Comparison of ENCODE assay signal across 10 cellular contexts in genomic region chr22:50482107-50483074, GRCh38. TPM values are rescaled to one million over a fixed set of nuclear protein-coding genes. Genes with fewer than 3 reads are reported as not detected.
DNase-seq lines count a peak whose midpoint lies in the region; ATAC-seq, FAIRE-seq and TF ChIP-seq lines count a peak whose summit lies in the region.
"Had no signal": no experiment of that assay in that cellular context is flagged by ENCODE, and none has a peak within 500 bp of the region (broad histone marks: within the 10 kb centered on the region; RNA-seq: fewer than 3 reads in every experiment).

No MANE protein-coding gene starts in this region.

- peak in 2 of 4 donors; percentile 5 to 10 for ATAC-seq in pancreas

- H3F3A ChIP-seq in DOHH2 (ENCODE audit: control insufficient read depth, insufficient read depth) (no peaks in the 10 kb centered on the region), OCI-LY1 (ENCODE audit: insufficient read depth, low read length) (no peaks in the 10 kb centered on the region)

- no peak overlapping the region for H2AFZ ChIP-seq in OCI-LY1 (ENCODE audit: low read length)

- no peak for FAIRE-seq in pancreas (lab: Jason Lieb, UNC)

- H3K9me3 ChIP-seq in DOHH2 (ENCODE audit: control insufficient read depth, insufficient read depth, low read length): no peaks in the 10 kb centered on the region
- no peaks in the 10 kb centered on the region for H3K9me3 ChIP-seq in OCI-LY1 (ENCODE audit: low read length)
- no peaks in the 10 kb centered on the region for H3K9me3 ChIP-seq in pancreas
- H3K9me3 ChIP-seq: adrenal gland had no signal

- no peaks in the 10 kb centered on the region for H3K9me2 ChIP-seq in DOHH2 (replicated peaks; ENCODE audit: control insufficient read depth, low read length)
- no peaks in the 10 kb centered on the region for H3K9me2 ChIP-seq in OCI-LY1 (ENCODE audit: low read depth, low read length)

- WGBS in pancreas, 2 donors: 28% methylated on average over 35 of the region's 35 CpGs

- H3K36me3 ChIP-seq in DOHH2 (ENCODE audit: control insufficient read depth, low read length) (no peaks in the 10 kb centered on the region), OCI-LY1 (ENCODE audit: insufficient read depth, low read length) (no peaks in the 10 kb centered on the region), pancreas (no peaks in the 10 kb centered on the region)
- H3K36me3 ChIP-seq: adrenal gland had no signal

- H3K27ac ChIP-seq in DOHH2 (ENCODE audit: low read depth, low read length) (no peak overlapping the region), OCI-LY1 (ENCODE audit: low read depth, low read length, poor library complexity, severe bottlenecking) (no peak overlapping the region), pancreas (peak overlapping the region; percentile 41 to 82 (median 80))
- H3K27ac ChIP-seq: adrenal gland had no signal

- H3K79me2 ChIP-seq in DOHH2 (ENCODE audit: control insufficient read depth, low read length) (no peaks in the 10 kb centered on the region), OCI-LY1 (ENCODE audit: insufficient read depth, low read length) (no peaks in the 10 kb centered on the region)

- peaks cover 23% of the 10 kb centered on the region for H3K4me1 ChIP-seq in DOHH2 (ENCODE audit: control insufficient read depth, low read length)
- peaks cover 27% of the 10 kb centered on the region for H3K4me1 ChIP-seq in OCI-LY1 (ENCODE audit: insufficient read depth, low read length, severe bottlenecking)
- H3K4me1 ChIP-seq in pancreas: peaks cover 0 to 14% (median 0%) of the 10 kb centered on the region in 3 donors

- intact Hi-C loops in pancreas (cut with DNase I): no loop called here

- no peaks in the 10 kb centered on the region for H4K20me1 ChIP-seq in DOHH2 (ENCODE audit: control insufficient read depth, insufficient read depth, low read depth, low read length)
- H4K20me1 ChIP-seq in OCI-LY1 (ENCODE audit: insufficient read depth, low read length): no peaks in the 10 kb centered on the region

- H3K9ac ChIP-seq in OCI-LY1 (ENCODE audit: low read length): peak overlapping the region; percentile 32

- TF ChIP-seq CTCF in DOHH2 (IDR thresholded peaks at IDR 0.05; ENCODE audit: low read depth, low read length, poor library complexity, severe bottlenecking) (no peak), OCI-LY1 (IDR thresholded peaks at IDR 0.05; ENCODE audit: low read length) (no peak), epithelial cell of esophagus (IDR thresholded peaks at IDR 0.05; ENCODE audit: insufficient read depth, low read depth, low read length, missing control alignments) (no peak), pancreas (IDR thresholded peaks at IDR 0.05) (no peak)

- peak overlapping the region; percentile 80 for H3K4me2 ChIP-seq in DOHH2 (ENCODE audit: low read length)
- H3K4me2 ChIP-seq in OCI-LY1 (ENCODE audit: low read length): peak overlapping the region; percentile 64

- DNase-seq in epithelial cell of esophagus (ENCODE audit: low read depth) (no peak), pancreas (peak; percentile 40 to 86 (median 74)), GM19238 (ENCODE audit: insufficient read length, low spot score) (no peak), NCI-H187 (lab: John Stamatoyannopoulos, UW) (no peak), NCI-H2107 treated with DMSO at 0.1 percent for 48 hours (lab: John Stamatoyannopoulos, UW; ENCODE audit: unreplicated experiment) (no peak), GF-D8 (lab: John Stamatoyannopoulos, UW) (no peak)
- DNase-seq: adrenal gland, NCI-H446 had no signal

- H3K4me3 ChIP-seq in DOHH2 (ENCODE audit: low read length): peak overlapping the region; percentile 72
- peak overlapping the region; percentile 50 for H3K4me3 ChIP-seq in OCI-LY1 (ENCODE audit: low read depth, low read length, poor library complexity, severe bottlenecking)
- peak overlapping the region; percentile 48 for H3K4me3 ChIP-seq in epithelial cell of esophagus (ENCODE audit: low read length)
- peak overlapping the region; percentile 33 to 60 (median 54) for H3K4me3 ChIP-seq in pancreas

- peaks cover 32% of the 10 kb centered on the region for H3K27me3 ChIP-seq in DOHH2 (ENCODE audit: control insufficient read depth, low read length)
- H3K27me3 ChIP-seq in OCI-LY1 (ENCODE audit: insufficient read depth, low read length): peaks cover 4% of the 10 kb centered on the region; the same call in 1 of the 2 replicates
- no peaks in the 10 kb centered on the region for H3K27me3 ChIP-seq in pancreas

RNA-seq across cellular contexts. Expression of gene ADM2, which starts 1.0 kb away (rescaled TPM):
- total RNA-seq in pancreas: 10 to 100 TPM in 1 of 6 donors, 1 to 10 TPM in 5; 4.1 to 44.3 (median 6.4) TPM
- polyA plus RNA-seq in pancreas: 1 to 10 TPM; 2.1 to 4.8 TPM

RNA-seq across cellular contexts. Expression of gene MIOX, which starts 4.3 kb away (rescaled TPM):
- under 1 TPM in 3 of 6 donors, not detected in 3; 0.40 to 0.54 (median 0.50) TPM for total RNA-seq in pancreas
- 1 to 10 TPM; 1.5 to 2.9 TPM for polyA plus RNA-seq in pancreas
- total RNA-seq: adrenal gland had no signal
- polyA plus RNA-seq: adrenal gland had no signal

RNA-seq across cellular contexts. Expression of gene SBF1, which starts 7.6 kb away (rescaled TPM):
- total RNA-seq in pancreas: 10 to 100 TPM; 36.8 to 76.2 (median 56.1) TPM
- 10 to 100 TPM; 51.8 to 76.5 TPM for polyA plus RNA-seq in pancreas

RNA-seq across cellular contexts. Expression of gene LMF2, which starts 25.1 kb away (rescaled TPM):
- total RNA-seq in pancreas: 100 to 1,000 TPM in 4 of 6 donors, 10 to 100 TPM in 2; 50.3 to 162 (median 122) TPM
- polyA plus RNA-seq in pancreas: 100 to 1,000 TPM; 142 to 175 TPM

RNA-seq across cellular contexts. Expression of gene NCAPH2, which starts 25.6 kb away (rescaled TPM):
- 10 to 100 TPM; 15.9 to 27.1 (median 23.0) TPM for total RNA-seq in pancreas
- polyA plus RNA-seq in pancreas: 10 to 100 TPM; 56.8 to 70.1 TPM

Comparison
In these comparisons a context has a peak if more than half of its experiments do, and no peak if none do; other contexts are left out.
1. H3K27ac ChIP-seq: peak in pancreas (4 of 4); none in DOHH2 (single experiment) and OCI-LY1 (single experiment).
2. DNase-seq: peak in pancreas (6 of 6); none in epithelial cell of esophagus (single experiment), GM19238 (single experiment), NCI-H187 (0 of 2), NCI-H2107 treated with DMSO at 0.1 percent for 48 hours (single experiment) and GF-D8 (single experiment).
3. Peak in every context shown above with its lines, with median percentiles within 50 percentile points of each other: H3K4me3 ChIP-seq.